Comparison of ENCODE assay signal across 20 cellular contexts in genomic region chr14:105132921-105133320, GRCh38.
"Had no signal": no experiment of that assay in that cellular context is flagged by ENCODE, and none has a peak within 500 bp of the region (broad histone marks: within the 10 kb centered on the region; RNA-seq: fewer than 3 reads in every experiment).

No MANE protein-coding gene starts in this region.

- DNase-seq: colonic mucosa; cortex of kidney; effector CD4-positive, alpha-beta T cell; effector memory CD8-positive, alpha-beta T cell; endodermal cell; erythroblast; esophagus squamous epithelium; foreskin fibroblast; foreskin melanocyte; gastrocnemius medialis; glutamatergic neuron; heart right ventricle; hippocampal formation; left cardiac atrium; left lung; left ventricle myocardium superior; lower lobe of right lung; mesenchymal stem cell; midbrain had no signal

- H3K4me1 ChIP-seq: colonic mucosa, esophagus squamous epithelium, gastrocnemius medialis, heart right ventricle, left lung, lower lobe of right lung had no signal

- H3K27ac ChIP-seq: colonic mucosa, epithelial cell of prostate, esophagus squamous epithelium, gastrocnemius medialis, heart right ventricle, left lung, lower lobe of right lung had no signal

- H3K27me3 ChIP-seq: gastrocnemius medialis had no signal

- H3K9me3 ChIP-seq: colonic mucosa had no signal

- H3K36me3 ChIP-seq: colonic mucosa, esophagus squamous epithelium, gastrocnemius medialis, heart right ventricle, left lung, lower lobe of right lung had no signal

- H3K4me3 ChIP-seq: colonic mucosa, esophagus squamous epithelium, gastrocnemius medialis, heart right ventricle, left lung, lower lobe of right lung had no signal
